In the genomic region with DNA sequence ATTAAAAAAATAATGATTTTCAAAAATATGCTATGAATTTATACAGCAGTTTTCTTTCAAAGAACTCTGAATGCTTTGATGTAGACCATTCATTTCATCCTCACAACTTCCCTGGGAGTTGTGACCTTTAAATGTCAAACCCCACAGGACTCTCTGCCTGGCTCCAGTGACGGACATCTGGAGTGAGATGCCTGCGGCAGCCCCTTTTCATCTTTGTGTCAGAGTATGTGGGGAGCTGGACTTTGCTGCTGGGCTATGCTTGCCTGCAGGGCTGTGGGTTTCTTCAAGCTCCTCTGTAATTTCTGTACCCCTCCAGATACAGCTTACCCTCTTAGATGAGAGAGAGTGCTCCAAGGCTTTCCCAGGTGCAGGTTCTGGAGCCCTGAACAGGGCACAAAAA, we compare ENCODE assay signal across 28 cellular contexts.
"Had no signal": no experiment of that assay in that cellular context is flagged by ENCODE, and none has a peak within 500 bp of the region (broad histone marks: within the 10 kb centered on the region; RNA-seq: fewer than 3 reads in every experiment).

No MANE protein-coding gene starts in this region.

- H3K9me3 Mint-ChIP-seq: nephron; neural crest cell; stimulated activated effector memory CD8-positive, alpha-beta T cell treated with anti-CD3 and anti-CD28 coated beads, Interleukin-12 subunit alpha, Interleukin-12 subunit beta, amount 100 ng/mL, for 72 hours; stimulated activated naive B cell treated with anti-CD40 and anti-IgM and Interleukin-4, amounts not matched to agents 10 μg/mL and 1 μg/mL and 100 μg/mL, for 72 hours; stimulated activated naive CD8-positive, alpha-beta T cell treated with anti-CD3 and anti-CD28 coated beads, Interleukin-15, Interleukin-2, amounts not matched to agents 100 ng/mL and 50 ng/mL, for 24 hours had no signal

- H3K27me3 Mint-ChIP-seq: stimulated activated naive B cell treated with anti-CD40 and anti-IgM and Interleukin-4, amounts not matched to agents 10 μg/mL and 1 μg/mL and 100 μg/mL, for 72 hours; stimulated activated naive CD8-positive, alpha-beta T cell treated with anti-CD3 and anti-CD28 coated beads, Interleukin-15, Interleukin-2, amounts not matched to agents 100 ng/mL and 50 ng/mL, for 24 hours had no signal

- H3K9me3 ChIP-seq: ovary, psoas muscle, right lobe of liver, sigmoid colon, stomach, thoracic aorta, thyroid gland, tibial nerve, upper lobe of left lung, vagina had no signal

- H3K4me3 Mint-ChIP-seq: natural killer cell; nephron; neural crest cell; stimulated activated effector memory CD8-positive, alpha-beta T cell treated with anti-CD3 and anti-CD28 coated beads, Interleukin-12 subunit alpha, Interleukin-12 subunit beta, amount 100 ng/mL, for 72 hours; stimulated activated naive B cell treated with anti-CD40 and anti-IgM and Interleukin-4, amounts not matched to agents 10 μg/mL and 1 μg/mL and 100 μg/mL, for 72 hours; stimulated activated naive CD8-positive, alpha-beta T cell treated with anti-CD3 and anti-CD28 coated beads, Interleukin-15, Interleukin-2, amounts not matched to agents 100 ng/mL and 50 ng/mL, for 24 hours had no signal

- H3K4me1 ChIP-seq: parathyroid adenoma, psoas muscle, right lobe of liver, sigmoid colon, stomach, thyroid gland, tibial nerve, upper lobe of left lung, vagina had no signal

- DNase-seq: natural killer cell; occipital lobe; ovary; posterior cingulate gyrus; psoas muscle; right cardiac atrium; right lobe of liver; sigmoid colon; small intestine; stimulated activated CD4-positive, alpha-beta T cell treated with anti-CD3 and anti-CD28 coated beads, Interleukin-15, amount 100 ng/mL, for 24 hours; stimulated activated CD4-positive, alpha-beta T cell treated with anti-CD3 and anti-CD28 coated beads, Interleukin-2, amount 100 ng/mL, for 24 hours; stimulated activated CD4-positive, alpha-beta T cell treated with anti-CD3 and anti-CD28 coated beads, Interleukin-2, amount 100 ng/mL, for 48 hours; stimulated activated CD4-positive, alpha-beta T cell treated with anti-CD3 and anti-CD28 coated beads, Interleukin-4, amount 100 ng/mL, for 24 hours; stimulated activated naive B cell treated with anti-CD40 and anti-IgM and Interleukin-4, amounts not matched to agents 10 μg/mL and 1 μg/mL and 100 μg/mL, for 72 hours; stimulated activated naive CD4-positive, alpha-beta T cell treated with Interleukin-2 at 50 U/mL for 16 hours; stomach; thyroid gland; trophoblast cell; upper lobe of left lung had no signal

- ATAC-seq: natural killer cell; psoas muscle; right cardiac atrium; right lobe of liver; stimulated activated effector memory CD8-positive, alpha-beta T cell treated with anti-CD3 and anti-CD28 coated beads, Interleukin-12 subunit alpha, Interleukin-12 subunit beta, amount 100 ng/mL, for 72 hours; stimulated activated naive B cell treated with anti-CD40 and anti-IgM and Interleukin-4, amounts not matched to agents 10 μg/mL and 1 μg/mL and 100 μg/mL, for 72 hours had no signal

- H3K27me3 ChIP-seq: ovary, right lobe of liver, sigmoid colon, thyroid gland, tibial nerve, upper lobe of left lung, vagina had no signal

- H3K27ac ChIP-seq: ovary, parathyroid adenoma, psoas muscle, right lobe of liver, sigmoid colon, stomach, thoracic aorta, thyroid gland, tibial nerve, upper lobe of left lung, vagina had no signal

- H3K4me3 ChIP-seq: ovary, psoas muscle, right lobe of liver, sigmoid colon, stomach, thoracic aorta, thyroid gland, tibial nerve, upper lobe of left lung, vagina had no signal

- H3K36me3 ChIP-seq: ovary, right lobe of liver, sigmoid colon, stomach, thoracic aorta, thyroid gland, tibial nerve, upper lobe of left lung, vagina had no signal

- H3K9ac ChIP-seq: parathyroid adenoma had no signal

- H3K27ac Mint-ChIP-seq: natural killer cell; progenitor cell of endocrine pancreas; stimulated activated effector memory CD8-positive, alpha-beta T cell treated with anti-CD3 and anti-CD28 coated beads, Interleukin-12 subunit alpha, Interleukin-12 subunit beta, amount 100 ng/mL, for 72 hours; stimulated activated naive B cell treated with anti-CD40 and anti-IgM and Interleukin-4, amounts not matched to agents 10 μg/mL and 1 μg/mL and 100 μg/mL, for 72 hours; stimulated activated naive CD8-positive, alpha-beta T cell treated with anti-CD3 and anti-CD28 coated beads, Interleukin-15, Interleukin-2, amounts not matched to agents 100 ng/mL and 50 ng/mL, for 24 hours had no signal

- H3K36me3 Mint-ChIP-seq: natural killer cell; stimulated activated effector memory CD8-positive, alpha-beta T cell treated with anti-CD3 and anti-CD28 coated beads, Interleukin-12 subunit alpha, Interleukin-12 subunit beta, amount 100 ng/mL, for 72 hours; stimulated activated naive B cell treated with anti-CD40 and anti-IgM and Interleukin-4, amounts not matched to agents 10 μg/mL and 1 μg/mL and 100 μg/mL, for 72 hours had no signal
